Comparison of ENCODE assay signal across 17 cellular contexts in the genomic region with DNA sequence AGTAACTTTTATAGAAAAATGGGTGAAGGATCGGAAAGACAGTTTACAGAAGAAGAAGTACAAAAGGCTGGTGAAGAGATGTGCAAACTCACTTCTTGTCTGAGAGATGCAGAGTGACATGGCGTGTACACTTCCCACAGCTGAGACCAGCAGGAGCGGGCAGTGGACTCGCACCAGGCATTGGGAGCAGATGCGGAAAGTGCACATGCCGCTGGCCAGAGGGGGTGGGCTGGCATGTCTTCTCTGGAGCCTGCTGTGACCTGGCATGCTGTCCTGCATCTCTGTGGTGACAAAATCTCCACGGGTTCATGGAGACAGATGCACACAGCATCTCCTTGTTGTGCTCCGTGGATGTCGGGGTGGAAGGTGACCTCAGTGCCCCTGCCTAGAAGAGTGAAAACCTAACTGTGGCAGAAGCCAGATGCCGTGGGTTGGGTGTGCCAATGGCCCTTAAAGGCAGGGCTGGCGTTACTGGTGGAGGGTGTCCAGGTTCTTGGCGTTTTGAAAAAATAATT.
"Had no signal": no experiment of that assay in that cellular context is flagged by ENCODE, and none has a peak within 500 bp of the region (broad histone marks: within the 10 kb centered on the region; RNA-seq: fewer than 3 reads in every experiment).

No MANE protein-coding gene starts in this region.

- H3K27ac ChIP-seq: colonic mucosa, lower lobe of right lung, right atrium auricular region, SJSA1, thoracic aorta had no signal

- H3K27me3 ChIP-seq: colonic mucosa, right atrium auricular region, SJSA1 had no signal

- DNase-seq: activated CD4-positive, alpha-beta T cell treated with anti-CD3 and anti-CD28 coated beads, Interleukin-2, amount 50 U/mL, for 1 hour; activated CD4-positive, CD25-positive, alpha-beta regulatory T cell; activated CD8-positive, alpha-beta memory T cell treated with anti-CD3 and anti-CD28 coated beads for 24 hours; activated naive CD4-positive, alpha-beta T cell treated with anti-CD3 and anti-CD28 coated beads, Interleukin-2, amount 50 U/mL, for 16 hours; colonic mucosa; effector CD8-positive, alpha-beta T cell; foreskin fibroblast; lower lobe of right lung; naive B cell; occipital lobe had no signal

- ATAC-seq: lower lobe of right lung had no signal

- H3K9me3 ChIP-seq: colonic mucosa, lower lobe of right lung, right atrium auricular region, SJSA1, thoracic aorta had no signal

- H3K27ac Mint-ChIP-seq: activated T-helper 2 cell treated with anti-CD3 and anti-CD28 coated beads, Interferon-gamma antibody, Interleukin-2, Interleukin-4, amounts not matched to agents 10 μg/mL and 5 μg/mL and 100 μg/mL, durations not matched to agents 14 hours and 24 hours and 36 hours; naive B cell; progenitor cell of endocrine pancreas; stimulated activated naive CD8-positive, alpha-beta T cell treated with anti-CD3 and anti-CD28 coated beads, Interleukin-15, Interleukin-2, amounts not matched to agents 100 ng/mL and 50 ng/mL, for 24 hours had no signal

- H3K4me1 Mint-ChIP-seq: naive B cell had no signal

- H3K36me3 ChIP-seq: colonic mucosa, lower lobe of right lung, right atrium auricular region, thoracic aorta had no signal

- H3K4me1 ChIP-seq: colonic mucosa, lower lobe of right lung, right atrium auricular region, SJSA1 had no signal

- FAIRE-seq: small intestine had no signal

- H3K9me3 Mint-ChIP-seq: activated T-helper 2 cell treated with anti-CD3 and anti-CD28 coated beads, Interferon-gamma antibody, Interleukin-2, Interleukin-4, amounts not matched to agents 10 μg/mL and 5 μg/mL and 100 μg/mL, durations not matched to agents 14 hours and 24 hours and 36 hours; naive B cell; stimulated activated naive CD8-positive, alpha-beta T cell treated with anti-CD3 and anti-CD28 coated beads, Interleukin-15, Interleukin-2, amounts not matched to agents 100 ng/mL and 50 ng/mL, for 24 hours had no signal

- H3K4me3 ChIP-seq: colonic mucosa, lower lobe of right lung, right atrium auricular region, SJSA1, thoracic aorta had no signal

- H3K4me3 Mint-ChIP-seq: naive B cell; stimulated activated naive CD8-positive, alpha-beta T cell treated with anti-CD3 and anti-CD28 coated beads, Interleukin-15, Interleukin-2, amounts not matched to agents 100 ng/mL and 50 ng/mL, for 24 hours had no signal
